ENCODE assay signal across 28 cellular contexts in genomic region chr2:151577116-151577515, GRCh38.
"Had no signal": no experiment of that assay in that cellular context is flagged by ENCODE, and none has a peak within 500 bp of the region (broad histone marks: within the 10 kb centered on the region; RNA-seq: fewer than 3 reads in every experiment).

No MANE protein-coding gene starts in this region.

- H3K27ac ChIP-seq: stomach, suprapubic skin, testis, thoracic aorta, tibial artery, tibial nerve, transverse colon, upper lobe of left lung, upper lobe of right lung, uterus, vagina had no signal

- H3K4me3 ChIP-seq: stomach, suprapubic skin, testis, thoracic aorta, thyroid gland, tibial artery, tibial nerve, transverse colon, upper lobe of left lung, upper lobe of right lung, uterus, vagina had no signal

- H3K36me3 Mint-ChIP-seq: stimulated activated effector memory CD8-positive, alpha-beta T cell treated with anti-CD3 and anti-CD28 coated beads, Interleukin-12 subunit alpha, Interleukin-12 subunit beta, amount 100 ng/mL, for 72 hours; type B pancreatic cell had no signal

- ATAC-seq: stimulated activated effector memory CD8-positive, alpha-beta T cell treated with anti-CD3 and anti-CD28 coated beads, Interleukin-12 subunit alpha, Interleukin-12 subunit beta, amount 100 ng/mL, for 72 hours; stimulated activated memory B cell treated with anti-CD40 and anti-IgM and Interleukin-4, amounts not matched to agents 10 μg/mL and 1 μg/mL and 100 μg/mL, for 72 hours; stimulated activated naive B cell treated with anti-CD40 and anti-IgM and Interleukin-4, amounts not matched to agents 10 μg/mL and 1 μg/mL and 100 μg/mL, for 72 hours; stimulated activated naive CD8-positive, alpha-beta T cell treated with anti-CD3 and anti-CD28 coated beads, Interleukin-15, amount 100 ng/mL, for 72 hours; stimulated activated naive CD8-positive, alpha-beta T cell treated with anti-CD3 and anti-CD28 coated beads, Interleukin-15, Interleukin-2, amounts not matched to agents 100 U/mL and 50 U/mL, for 24 hours; upper lobe of right lung had no signal

- H3K27ac Mint-ChIP-seq: stimulated activated effector memory CD8-positive, alpha-beta T cell treated with anti-CD3 and anti-CD28 coated beads, Interleukin-12 subunit alpha, Interleukin-12 subunit beta, amount 100 ng/mL, for 72 hours; stimulated activated memory B cell treated with anti-CD40 and anti-IgM and Interleukin-4, amounts not matched to agents 10 μg/mL and 1 μg/mL and 100 μg/mL, for 72 hours; stimulated activated naive B cell treated with anti-CD40 and anti-IgM and Interleukin-4, amounts not matched to agents 10 μg/mL and 1 μg/mL and 100 μg/mL, for 72 hours; stimulated activated naive CD8-positive, alpha-beta T cell treated with anti-CD3 and anti-CD28 coated beads, Interleukin-15, amount 100 ng/mL, for 72 hours; stimulated activated naive CD8-positive, alpha-beta T cell treated with anti-CD3 and anti-CD28 coated beads, Interleukin-15, Interleukin-2, amounts not matched to agents 100 ng/mL and 50 ng/mL, for 24 hours; type B pancreatic cell had no signal

- H3K9me3 ChIP-seq: stomach, suprapubic skin, testis, thoracic aorta, thyroid gland, tibial artery, tibial nerve, transverse colon, upper lobe of left lung, upper lobe of right lung, uterus, vagina had no signal

- H3K4me1 Mint-ChIP-seq: stimulated activated effector memory CD8-positive, alpha-beta T cell treated with anti-CD3 and anti-CD28 coated beads, Interleukin-12 subunit alpha, Interleukin-12 subunit beta, amount 100 ng/mL, for 72 hours; stimulated activated memory B cell treated with anti-CD40 and anti-IgM and Interleukin-4, amounts not matched to agents 10 μg/mL and 1 μg/mL and 100 μg/mL, for 72 hours; stimulated activated naive B cell treated with anti-CD40 and anti-IgM and Interleukin-4, amounts not matched to agents 10 μg/mL and 1 μg/mL and 100 μg/mL, for 72 hours; stimulated activated naive CD8-positive, alpha-beta T cell treated with anti-CD3 and anti-CD28 coated beads, Interleukin-15, amount 100 ng/mL, for 72 hours had no signal

- H3K4me3 Mint-ChIP-seq: stimulated activated effector memory CD8-positive, alpha-beta T cell treated with anti-CD3 and anti-CD28 coated beads, Interleukin-12 subunit alpha, Interleukin-12 subunit beta, amount 100 ng/mL, for 72 hours; stimulated activated memory B cell treated with anti-CD40 and anti-IgM and Interleukin-4, amounts not matched to agents 10 μg/mL and 1 μg/mL and 100 μg/mL, for 72 hours; stimulated activated naive B cell treated with anti-CD40 and anti-IgM and Interleukin-4, amounts not matched to agents 10 μg/mL and 1 μg/mL and 100 μg/mL, for 72 hours; stimulated activated naive CD8-positive, alpha-beta T cell treated with anti-CD3 and anti-CD28 coated beads, Interleukin-15, amount 100 ng/mL, for 72 hours; stimulated activated naive CD8-positive, alpha-beta T cell treated with anti-CD3 and anti-CD28 coated beads, Interleukin-15, Interleukin-2, amounts not matched to agents 100 ng/mL and 50 ng/mL, for 24 hours; type B pancreatic cell had no signal

- H3K9me3 Mint-ChIP-seq: stimulated activated effector memory CD8-positive, alpha-beta T cell treated with anti-CD3 and anti-CD28 coated beads, Interleukin-12 subunit alpha, Interleukin-12 subunit beta, amount 100 ng/mL, for 72 hours; stimulated activated memory B cell treated with anti-CD40 and anti-IgM and Interleukin-4, amounts not matched to agents 10 μg/mL and 1 μg/mL and 100 μg/mL, for 72 hours; stimulated activated naive B cell treated with anti-CD40 and anti-IgM and Interleukin-4, amounts not matched to agents 10 μg/mL and 1 μg/mL and 100 μg/mL, for 72 hours; stimulated activated naive CD8-positive, alpha-beta T cell treated with anti-CD3 and anti-CD28 coated beads, Interleukin-15, amount 100 ng/mL, for 72 hours; stimulated activated naive CD8-positive, alpha-beta T cell treated with anti-CD3 and anti-CD28 coated beads, Interleukin-15, Interleukin-2, amounts not matched to agents 100 ng/mL and 50 ng/mL, for 24 hours; type B pancreatic cell had no signal

- DNase-seq: stimulated activated CD4-positive, alpha-beta T cell treated with anti-CD3 and anti-CD28 coated beads, Interleukin-2, amount 100 ng/mL, for 48 hours; stimulated activated CD4-positive, alpha-beta T cell treated with anti-CD3 and anti-CD28 coated beads, Interleukin-4, amount 100 ng/mL, for 1 hour; stimulated activated CD4-positive, alpha-beta T cell treated with anti-CD3 and anti-CD28 coated beads, Interleukin-4, amount 100 ng/mL, for 24 hours; stimulated activated CD4-positive, alpha-beta T cell treated with anti-CD3 and anti-CD28 coated beads, Interleukin-4, amount 100 ng/mL, for 4 hours; stimulated activated CD8-positive, alpha-beta memory T cell treated with anti-CD3 and anti-CD28 coated beads, Interleukin-4, amount 100 ng/mL, for 48 hours; stimulated activated naive B cell treated with anti-CD40 and anti-IgM and Interleukin-4, amounts not matched to agents 10 μg/mL and 1 μg/mL and 100 μg/mL, for 72 hours; stimulated activated naive CD4-positive, alpha-beta T cell; stimulated activated naive CD4-positive, alpha-beta T cell treated with Interleukin-2 at 50 U/mL for 16 hours; stimulated activated naive CD8-positive, alpha-beta T cell treated with anti-CD3 and anti-CD28 coated beads, Interleukin-15, amount 100 ng/mL, for 72 hours; stimulated activated naive CD8-positive, alpha-beta T cell treated with anti-CD3 and anti-CD28 coated beads, Interleukin-15, Interleukin-2, amounts not matched to agents 100 U/mL and 50 U/mL, for 24 hours; stomach; substantia nigra; testis; thyroid gland; tibial artery; transverse colon; trophoblast cell; upper lobe of left lung; upper lobe of right lung; uterus had no signal

- H3K27me3 Mint-ChIP-seq: stimulated activated memory B cell treated with anti-CD40 and anti-IgM and Interleukin-4, amounts not matched to agents 10 μg/mL and 1 μg/mL and 100 μg/mL, for 72 hours; stimulated activated naive B cell treated with anti-CD40 and anti-IgM and Interleukin-4, amounts not matched to agents 10 μg/mL and 1 μg/mL and 100 μg/mL, for 72 hours; stimulated activated naive CD8-positive, alpha-beta T cell treated with anti-CD3 and anti-CD28 coated beads, Interleukin-15, amount 100 ng/mL, for 72 hours; stimulated activated naive CD8-positive, alpha-beta T cell treated with anti-CD3 and anti-CD28 coated beads, Interleukin-15, Interleukin-2, amounts not matched to agents 100 ng/mL and 50 ng/mL, for 24 hours; type B pancreatic cell had no signal

- H3K4me1 ChIP-seq: stomach, suprapubic skin, testis, tibial artery, tibial nerve, transverse colon, upper lobe of right lung, uterus, vagina had no signal

- H3K27me3 ChIP-seq: stomach, suprapubic skin, testis, thyroid gland, tibial artery, tibial nerve, transverse colon, upper lobe of left lung, upper lobe of right lung, uterus, vagina had no signal

- H3K36me3 ChIP-seq: stomach, suprapubic skin, thoracic aorta, thyroid gland, tibial artery, tibial nerve, transverse colon, upper lobe of left lung, upper lobe of right lung, uterus, vagina had no signal
